Comparison of ENCODE assay signal across 13 cellular contexts in genomic region chr4:156983366-156983765, GRCh38. TPM values are rescaled to one million over a fixed set of nuclear protein-coding genes. Genes with fewer than 3 reads are reported as not detected.
DNase-seq lines count a peak whose midpoint lies in the region; ATAC-seq, FAIRE-seq and TF ChIP-seq lines count a peak whose summit lies in the region.
"Had no signal": no experiment of that assay in that cellular context is flagged by ENCODE, and none has a peak within 500 bp of the region (broad histone marks: within the 10 kb centered on the region; RNA-seq: fewer than 3 reads in every experiment).

No MANE protein-coding gene starts in this region.

- H3K9me3 ChIP-seq in pancreas = no peaks in the 10 kb centered on the region

- no peak overlapping the region for H2AFZ ChIP-seq in GM23338

- no peak overlapping the region for H3K4me3 Mint-ChIP-seq in GM23338
- H3K4me3 Mint-ChIP-seq: activated CD4-positive, alpha-beta memory T cell treated with anti-CD3 and anti-CD28 coated beads for 36 hours had no signal

- ATAC-seq in GM23338 = no peak
- peak in 3 of 4 donors; percentile 61 to 77 (median 63) for ATAC-seq in pancreas
- ATAC-seq in omental fat pad (ENCODE audit: low FRiP score) = no peak
- ATAC-seq in GM19463 (IDR thresholded peaks at IDR 0.05; ENCODE audit: unreplicated experiment) = no peak

- no peaks in the 10 kb centered on the region for H3K36me3 Mint-ChIP-seq in GM23338 (ENCODE audit: low read depth)
- H3K36me3 Mint-ChIP-seq: activated CD4-positive, alpha-beta memory T cell treated with anti-CD3 and anti-CD28 coated beads for 36 hours had no signal

- no peaks in the 10 kb centered on the region for H3K4me1 Mint-ChIP-seq in GM23338

- H3K27ac ChIP-seq in GM23338 (ENCODE audit: low read depth) (no peak overlapping the region), pancreas (no peak overlapping the region)

- H3K36me3 ChIP-seq in GM23338 (ENCODE audit: insufficient read depth) = peaks cover under 1% of the 10 kb centered on the region; the same call in 1 of the 2 replicates
- no peaks in the 10 kb centered on the region for H3K36me3 ChIP-seq in pancreas

- H3K4me3 ChIP-seq in GM23338 = no peak overlapping the region
- H3K4me3 ChIP-seq in pancreas = no peak overlapping the region

- WGBS in pancreas, 2 donors = 36 to 48% methylated on average over 1 of the region's 1 CpG

- H3F3A ChIP-seq in GM23338 (replicated peaks; ENCODE audit: low read depth) = no peaks in the 10 kb centered on the region

- DNase-seq in GM23338 (ENCODE audit: low spot score) (peak; percentile 36), RKO (ENCODE audit: low spot score) (peak; percentile 24), pancreas (no peak), omental fat pad (ENCODE audit: low spot score) (no peak), kidney tubule cell (ENCODE audit: low spot score) (no peak), NCI-H1092 treated with DMSO at 0.1 percent for 48 hours (lab: John Stamatoyannopoulos, UW) (no peak)
- DNase-seq: activated CD4-positive, alpha-beta memory T cell treated with anti-CD3 and anti-CD28 coated beads for 36 hours; amniotic stem cell; glutamatergic neuron; NCI-H1930; SHP77 treated with DMSO at 0.1 percent for 48 hours had no signal

- no peak overlapping the region for H3K27ac Mint-ChIP-seq in GM23338
- H3K27ac Mint-ChIP-seq: activated CD4-positive, alpha-beta memory T cell treated with anti-CD3 and anti-CD28 coated beads for 36 hours had no signal

- no peaks in the 10 kb centered on the region for H4K20me1 ChIP-seq in GM23338 (replicated peaks; ENCODE audit: insufficient read depth)

- H3K4me2 ChIP-seq in GM23338 = no peak overlapping the region

- H3K27me3 ChIP-seq in GM23338 (ENCODE audit: insufficient read depth) (no peaks in the 10 kb centered on the region), pancreas (no peaks in the 10 kb centered on the region)

- H3K9me3 Mint-ChIP-seq in GM23338 = 0 out of 3 replicates have a peak, but pooled peaks cover 1% of the 10 kb centered on the region

- no peaks in the 10 kb centered on the region for H3K27me3 Mint-ChIP-seq in GM23338 (ENCODE audit: insufficient read depth, low read depth, poor library complexity)
- H3K27me3 Mint-ChIP-seq: activated CD4-positive, alpha-beta memory T cell treated with anti-CD3 and anti-CD28 coated beads for 36 hours had no signal

- intact Hi-C loops in pancreas (cut with DNase I) = no loop called here

- peak; percentile 84 for FAIRE-seq in endometrium (lab: Jason Lieb, UNC)
- no peak for FAIRE-seq in pancreas (lab: Jason Lieb, UNC)

- H3K4me1 ChIP-seq in GM23338 (ENCODE audit: insufficient read depth) = no peaks in the 10 kb centered on the region
- H3K4me1 ChIP-seq in pancreas = no peaks in the 10 kb centered on the region

- H3K79me2 ChIP-seq in GM23338 (replicated peaks; ENCODE audit: insufficient read depth) = no peaks in the 10 kb centered on the region

- peak in 1 of 2 experiments; percentile 53; a peak in 2 of 4 replicates for TF ChIP-seq CTCF in GM23338 (conservative IDR thresholded peaks at IDR 0.05; ENCODE audit: low read depth in 2 of 2)
- TF ChIP-seq CTCF in pancreas (IDR thresholded peaks at IDR 0.05) = peak; percentile 1 to 33 (median 13)
- no peak for TF ChIP-seq CTCF in omental fat pad (IDR thresholded peaks at IDR 0.05)

- H3K9me2 ChIP-seq in GM23338 (ENCODE audit: insufficient read depth) = no peaks in the 10 kb centered on the region

TF ChIP-seq in GM23338, 12 proteins besides CTCF, POLR2A, EP300 and RAD21 (continues in another document):
- no peak for TF ChIP-seq REST (IDR thresholded peaks at IDR 0.05; ENCODE audit: unreplicated experiment)
- TF ChIP-seq ETS1 (IDR thresholded peaks at IDR 0.05) = no peak
- TF ChIP-seq EZH2phosphoT487 (IDR thresholded peaks at IDR 0.05; ENCODE audit: unreplicated experiment) = no peak
- no peak for TF ChIP-seq EZH2 (IDR thresholded peaks at IDR 0.05; ENCODE audit: low read depth, unreplicated experiment)

RNA-seq across cellular contexts. Expression of gene PDGFC, which starts 11.8 kb away (rescaled TPM):
- 3.4 and 3.6 TPM in 2 replicates for total RNA-seq in GM23338 (2014; rRNA removed; shearing (Covaris generic))
- polyA plus RNA-seq in GM23338 (2016; fragmentation: Nextera tagmentation; extraction: Ambion mirVana) = 1.3 and 1.8 TPM in 2 replicates
- total RNA-seq in pancreas = 10 to 100 TPM; 10.8 to 32.9 (median 13.5) TPM
- polyA plus RNA-seq in pancreas = 10 to 100 TPM in 1 of 2 donors, 1 to 10 TPM in 1; 4.3 to 13.4 TPM
- 10 to 100 TPM; 22.5 to 38.2 (median 33.1) TPM for total RNA-seq in omental fat pad
- total RNA-seq: activated CD4-positive, alpha-beta memory T cell treated with anti-CD3 and anti-CD28 coated beads for 36 hours had no signal

Comparison
In these comparisons a context has a peak if more than half of its experiments do, and no peak if none do; other contexts are left out.
1. ATAC-seq: peak in pancreas (3 of 4); none in GM23338 (single experiment), omental fat pad (single experiment) and GM19463 (single experiment).
2. DNase-seq: peak in GM23338 (single experiment) and RKO (single experiment); none in pancreas (0 of 6), omental fat pad (single experiment), kidney tubule cell (single experiment) and NCI-H1092 treated with DMSO at 0.1 percent for 48 hours (single experiment).
3. CTCF ChIP-seq: peak in pancreas (4 of 4); none in omental fat pad (0 of 3).